Comparison of ENCODE assay signal across 21 cellular contexts in genomic region chr6:69392745-69393144, GRCh38.
"Had no signal": no experiment of that assay in that cellular context is flagged by ENCODE, and none has a peak within 500 bp of the region (broad histone marks: within the 10 kb centered on the region; RNA-seq: fewer than 3 reads in every experiment).

No MANE protein-coding gene starts in this region.

- H3K4me2 ChIP-seq: SK-N-SH had no signal

- H3K9me3 Mint-ChIP-seq: T-cell had no signal

- ATAC-seq: Panc1, PC-3 had no signal

- H3K9ac ChIP-seq: SK-N-SH had no signal

- H3K9me3 ChIP-seq: SK-N-SH had no signal

- H3K36me3 Mint-ChIP-seq: T-cell had no signal

- H3K9me2 ChIP-seq: SK-N-SH had no signal

- H3K27me3 Mint-ChIP-seq: T-cell had no signal

- H3K4me3 Mint-ChIP-seq: T-cell had no signal

- H3K27ac ChIP-seq: HL-60, RWPE1 had no signal

- DNase-seq: KBM-7, NCI-H1092, NCI-H1105 treated with DMSO at 0.1 percent for 48 hours, NCI-H1417 treated with DMSO at 0.1 percent for 48 hours, NCI-H146, NCI-H1694 treated with DMSO at 0.1 percent for 48 hours, NCI-H1930, NCI-H2081, NCI-H2107, NCI-H2227 treated with DMSO at 0.1 percent for 48 hours, NCI-H524, NCI-H526 treated with DMSO at 0.1 percent for 48 hours, NCI-H748 treated with DMSO at 0.1 percent for 48 hours, PC-3, SHP77, SK-N-SH, SW 1271, T-cell had no signal
